ENCODE assay signal across 13 cellular contexts in genomic region chr14:64654931-64655330, GRCh38. TPM values are rescaled to one million over a fixed set of nuclear protein-coding genes. Genes with fewer than 3 reads are reported as not detected.
DNase-seq lines count a peak whose midpoint lies in the region; ATAC-seq and TF ChIP-seq lines count a peak whose summit lies in the region.
"Had no signal": no experiment of that assay in that cellular context is flagged by ENCODE, and none has a peak within 500 bp of the region (broad histone marks: within the 10 kb centered on the region; RNA-seq: fewer than 3 reads in every experiment).

No MANE protein-coding gene starts in this region.

- H3K27me3 Mint-ChIP-seq in activated naive CD8-positive, alpha-beta T cell treated with anti-CD3 and anti-CD28 coated beads, Interleukin-2, amount 50 U/mL, for 24 hours, result peaks cover 18% of the 10 kb centered on the region

- no peaks in the 10 kb centered on the region for H3K9me3 Mint-ChIP-seq in activated naive CD8-positive, alpha-beta T cell treated with anti-CD3 and anti-CD28 coated beads, Interleukin-2, amount 50 U/mL, for 24 hours
- H3K9me3 Mint-ChIP-seq: immature natural killer cell; stimulated activated naive CD8-positive, alpha-beta T cell treated with anti-CD3 and anti-CD28 coated beads, Interleukin-15, Interleukin-2, amounts not matched to agents 100 ng/mL and 50 ng/mL, for 24 hours; T-helper 2 cell treated with Interferon-gamma antibody and Interleukin-4, amounts not matched to agents 5 μg/mL and 100 μg/mL, for 36 hours had no signal

- TF ChIP-seq CTCF in SK-N-SH (IDR thresholded peaks at IDR 0.05) (no peak), coronary artery (IDR thresholded peaks at IDR 0.05) (no peak), transverse colon (IDR thresholded peaks at IDR 0.05) (no peak)

- H2BK12ac ChIP-seq in mesenchymal stem cell (ENCODE audit: low read length in 2 of 2), result peak overlapping the region; percentile 51 to 69

- H4K20me1 ChIP-seq in SK-N-SH (ENCODE audit: insufficient read depth), result no peaks in the 10 kb centered on the region

- no peak for TF ChIP-seq RAD21 in SK-N-SH (IDR thresholded peaks at IDR 0.05; ENCODE audit: low read length)

- TF ChIP-seq EP300 in SK-N-SH (IDR thresholded peaks at IDR 0.05; ENCODE audit: borderline replicate concordance in 1 of 2, low read depth in 1 of 2, low read length in 1 of 2) (no peak), transverse colon (IDR thresholded peaks at IDR 0.05; ENCODE audit: low read depth) (no peak)

- H3K4me2 ChIP-seq in SK-N-SH (peak overlapping the region; percentile 31; the same call in 1 of the 2 replicates), mesenchymal stem cell (ENCODE audit: low read length, poor library complexity, severe bottlenecking) (peak overlapping the region; percentile 46)

- peak overlapping the region; percentile 67 for H2BK5ac ChIP-seq in mesenchymal stem cell (ENCODE audit: low read depth, low read length, poor library complexity, severe bottlenecking)

- no peak overlapping the region for H2BK120ac ChIP-seq in mesenchymal stem cell (ENCODE audit: low read depth, low read length)

- TF ChIP-seq POLR2A in transverse colon (IDR thresholded peaks at IDR 0.05), result no peak

- H3K4ac ChIP-seq in mesenchymal stem cell (ENCODE audit: low read depth in 1 of 2, low read length in 2 of 2), result peak overlapping the region; percentile 0 to 77

- H3K14ac ChIP-seq in mesenchymal stem cell (ENCODE audit: low read length in 2 of 2), result no peak overlapping the region

- peak overlapping the region; percentile 51 for H2AK5ac ChIP-seq in mesenchymal stem cell (ENCODE audit: low read length, severe bottlenecking)

- H2BK15ac ChIP-seq in mesenchymal stem cell (ENCODE audit: low read depth, poor library complexity, severe bottlenecking), result no peak overlapping the region

- DNase-seq in SK-N-SH (no peak), coronary artery (ENCODE audit: low spot score) (no peak), mesenchymal stem cell (peak; percentile 93), transverse colon (no peak), NCI-H82 (lab: John Stamatoyannopoulos, UW) (no peak)
- no peak for DNase-seq in activated naive CD8-positive, alpha-beta T cell treated with anti-CD3 and anti-CD28 coated beads, Interleukin-2, amount 50 U/mL, for 24 hours
- DNase-seq: amygdala; immature natural killer cell; stimulated activated CD4-positive, alpha-beta T cell treated with anti-CD3 and anti-CD28 coated beads, Interleukin-2, amount 100 ng/mL, for 48 hours had no signal

- CTCF ChIA-PET in SK-N-SH (lab: Yijun Ruan, JAX), result interaction anchor here (1.4 to 3.7 kb wide), 4 partner anchors 15 to 110 kb away, joined by 4 to 25 read pairs (median 7); no protein-coding TSS in a partner anchor

- H3K27ac Mint-ChIP-seq in activated naive CD8-positive, alpha-beta T cell treated with anti-CD3 and anti-CD28 coated beads, Interleukin-2, amount 50 U/mL, for 24 hours, result no peak overlapping the region
- H3K27ac Mint-ChIP-seq: stimulated activated naive CD8-positive, alpha-beta T cell treated with anti-CD3 and anti-CD28 coated beads, Interleukin-15, Interleukin-2, amounts not matched to agents 100 ng/mL and 50 ng/mL, for 24 hours; T-helper 2 cell treated with Interferon-gamma antibody and Interleukin-4, amounts not matched to agents 5 μg/mL and 100 μg/mL, for 36 hours had no signal

- H4K8ac ChIP-seq in mesenchymal stem cell (ENCODE audit: low read length), result peak overlapping the region; percentile 48

- ATAC-seq in SK-N-SH treated with all-trans-retinoic acid at 6 μM for 48 hours (no peak), GM19023 (IDR thresholded peaks at IDR 0.05; ENCODE audit: unreplicated experiment) (no peak)
- no peak for ATAC-seq in activated naive CD8-positive, alpha-beta T cell treated with anti-CD3 and anti-CD28 coated beads, Interleukin-2, amount 50 U/mL, for 24 hours

- 97% methylated on average over 11 of the region's 12 CpGs for WGBS in SK-N-SH (ENCODE audit: low lambda C conversion rate)
- 71% methylated on average over 12 of the region's 12 CpGs for WGBS in mesenchymal stem cell
- WGBS in transverse colon (ENCODE audit: low coverage in 1 of 2), 2 donors, result 53 to 73% methylated on average over 11 to 12 of the region's 12 CpGs

- no peaks in the 10 kb centered on the region for H3K9me2 ChIP-seq in SK-N-SH

- intact Hi-C loops in transverse colon (cut with DNase I; ENCODE audit: low total_unique reads), result no loop called here

- H3K4me3 ChIP-seq in SK-N-SH (ENCODE audit: low read depth in 2 of 2, low read length in 1 of 2), result no peak overlapping the region
- peak overlapping the region; percentile 16 for H3K4me3 ChIP-seq in coronary artery
- H3K4me3 ChIP-seq in mesenchymal stem cell (ENCODE audit: insufficient read depth in 1 of 2, low read depth in 1 of 2, low read length in 2 of 2), result no peak overlapping the region
- H3K4me3 ChIP-seq in transverse colon, result no peak overlapping the region

- H3K18ac ChIP-seq in mesenchymal stem cell (ENCODE audit: low read depth in 1 of 2, low read length in 2 of 2), result peak overlapping the region; percentile 65 to 74

- no peaks in the 10 kb centered on the region; the same call in 1 of the 2 replicates for H3K27me3 ChIP-seq in SK-N-SH (ENCODE audit: insufficient read depth)
- H3K27me3 ChIP-seq in mesenchymal stem cell (ENCODE audit: control insufficient read depth in 1 of 2, insufficient read depth in 1 of 2, low read length in 2 of 2), result peaks cover 0 to 2% of the 10 kb centered on the region in 2 experiments
- no peaks in the 10 kb centered on the region for H3K27me3 ChIP-seq in transverse colon

- H3K9ac ChIP-seq in SK-N-SH (no peak overlapping the region), mesenchymal stem cell (ENCODE audit: low read length) (peak overlapping the region; percentile 67)

- H3K79me2 ChIP-seq in SK-N-SH (ENCODE audit: insufficient read depth), result no peaks in the 10 kb centered on the region

- no peaks in the 10 kb centered on the region for H3K79me1 ChIP-seq in mesenchymal stem cell (replicated peaks; ENCODE audit: low read length, poor library complexity, severe bottlenecking)

- H2AFZ ChIP-seq in SK-N-SH (ENCODE audit: low read depth) (no peak overlapping the region), mesenchymal stem cell (ENCODE audit: low read depth, low read length) (no peak overlapping the region)

- H3F3A ChIP-seq in SK-N-SH (replicated peaks; ENCODE audit: insufficient read depth), result no peaks in the 10 kb centered on the region

- H3K4me1 ChIP-seq in SK-N-SH (ENCODE audit: control insufficient read depth in 1 of 2, insufficient read depth in 2 of 2, low read depth in 1 of 2, low read length in 1 of 2) (0 out of 4 replicates have a peak, but pooled peaks cover 0 to 6% of the 10 kb centered on the region in 2 experiments), mesenchymal stem cell (ENCODE audit: control insufficient read depth, insufficient read depth, low read depth, low read length) (peaks cover 10% of the 10 kb centered on the region), transverse colon (peaks cover 0 to 13% (median 8%) of the 10 kb centered on the region in 4 donors)

- no peaks in the 10 kb centered on the region for H3K36me3 ChIP-seq in SK-N-SH (replicated peaks in 1 of 2; ENCODE audit: control insufficient read depth in 1 of 2, insufficient read depth in 2 of 2, low read length in 1 of 2)
- H3K36me3 ChIP-seq in mesenchymal stem cell (ENCODE audit: control insufficient read depth in 1 of 2, insufficient read depth in 2 of 2, low read depth in 1 of 2, low read length in 2 of 2), result no peaks in the 10 kb centered on the region
- no peaks in the 10 kb centered on the region for H3K36me3 ChIP-seq in transverse colon

- H3K23ac ChIP-seq in mesenchymal stem cell (ENCODE audit: low read length in 2 of 2), result no peak overlapping the region

- H3K27ac ChIP-seq in SK-N-SH (ENCODE audit: low read depth in 2 of 2, low read length in 1 of 2) (peak overlapping the region in 1 of 2 experiments; percentile 69; a peak in 1 of 4 replicates), coronary artery (peak overlapping the region; percentile 68 to 76), mesenchymal stem cell (ENCODE audit: low read length, poor library complexity, severe bottlenecking) (peak overlapping the region; percentile 77), transverse colon (peak overlapping the region; percentile 1 to 74 (median 62))

- no peaks in the 10 kb centered on the region for H3K36me3 Mint-ChIP-seq in activated naive CD8-positive, alpha-beta T cell treated with anti-CD3 and anti-CD28 coated beads, Interleukin-2, amount 50 U/mL, for 24 hours (ENCODE audit: low read depth)
- H3K36me3 Mint-ChIP-seq: immature natural killer cell had no signal

- no peak overlapping the region for H3K4me3 Mint-ChIP-seq in activated naive CD8-positive, alpha-beta T cell treated with anti-CD3 and anti-CD28 coated beads, Interleukin-2, amount 50 U/mL, for 24 hours
- H3K4me3 Mint-ChIP-seq: immature natural killer cell; stimulated activated naive CD8-positive, alpha-beta T cell treated with anti-CD3 and anti-CD28 coated beads, Interleukin-15, Interleukin-2, amounts not matched to agents 100 ng/mL and 50 ng/mL, for 24 hours; T-helper 2 cell treated with Interferon-gamma antibody and Interleukin-4, amounts not matched to agents 5 μg/mL and 100 μg/mL, for 36 hours had no signal

- in situ Hi-C loops in transverse colon (cut with MboI; ENCODE audit: low pct_ligation_motif_present in 1 of 4, low pct_unique_long_range_greater_than_20kb in 1 of 4, low sequenced_read_pairs in 3 of 4), result loop anchor here in 1 of 4 donors (25.0 kb wide), 1 partner anchor 232 kb away; the partner anchor contains the start of gene SPTB

- H3K9me3 ChIP-seq in SK-N-SH, result no peaks in the 10 kb centered on the region
- H3K9me3 ChIP-seq in mesenchymal stem cell (ENCODE audit: control insufficient read depth, low read length), result no peaks in the 10 kb centered on the region
- H3K9me3 ChIP-seq in transverse colon, result no peaks in the 10 kb centered on the region

- H4K91ac ChIP-seq in mesenchymal stem cell (ENCODE audit: low read length), result peak overlapping the region; percentile 84

- POLR2A ChIA-PET in SK-N-SH (lab: Yijun Ruan, JAX), result no interaction called here

- H3K4me1 Mint-ChIP-seq in activated naive CD8-positive, alpha-beta T cell treated with anti-CD3 and anti-CD28 coated beads, Interleukin-2, amount 50 U/mL, for 24 hours, result peaks cover 18% of the 10 kb centered on the region

TF ChIP-seq in SK-N-SH, 30 proteins besides CTCF, POLR2A, EP300 and RAD21 (continues in another document):
- no peak for TF ChIP-seq SIN3A (IDR thresholded peaks at IDR 0.05; ENCODE audit: borderline replicate concordance, low read depth, low read length)

TF ChIP-seq in SK-N-SH treated with all-trans-retinoic acid at 6 μM for 48 hours, 23 proteins besides CTCF, POLR2A, EP300 and RAD21 (continues in another document):
- TF ChIP-seq RARB (CRISPR knock-in tag; IDR thresholded peaks at IDR 0.05) (no peak), ZFP30 (CRISPR knock-in tag; IDR thresholded peaks at IDR 0.05) (no peak)

RNA-seq across cellular contexts. Expression of gene PLEKHG3, which starts 49.3 kb away (rescaled TPM):
- 4.9 and 5.1 TPM in 2 replicates for polyA plus RNA-seq in SK-N-SH (2012; rRNA removed)
- 2.6 and 4.0 TPM in 2 replicates for polyA plus RNA-seq in SK-N-SH (2012; cell fraction: cytosol; rRNA removed)
- polyA plus RNA-seq in SK-N-SH (2012; cell fraction: nucleus; rRNA removed), result 18.3 and 21.2 TPM in 2 replicates
- 14.9 TPM for polyA plus RNA-seq in mesenchymal stem cell (2013, experiment 1 of 2)
- 14.3 TPM for polyA plus RNA-seq in mesenchymal stem cell (2013, experiment 2 of 2)
- 100 to 1,000 TPM in 2 of 4 donors, 10 to 100 TPM in 2; 58.1 to 273 (median 94.7) TPM for total RNA-seq in transverse colon
